Comparison of ENCODE assay signal across 14 cellular contexts in the genomic region with DNA sequence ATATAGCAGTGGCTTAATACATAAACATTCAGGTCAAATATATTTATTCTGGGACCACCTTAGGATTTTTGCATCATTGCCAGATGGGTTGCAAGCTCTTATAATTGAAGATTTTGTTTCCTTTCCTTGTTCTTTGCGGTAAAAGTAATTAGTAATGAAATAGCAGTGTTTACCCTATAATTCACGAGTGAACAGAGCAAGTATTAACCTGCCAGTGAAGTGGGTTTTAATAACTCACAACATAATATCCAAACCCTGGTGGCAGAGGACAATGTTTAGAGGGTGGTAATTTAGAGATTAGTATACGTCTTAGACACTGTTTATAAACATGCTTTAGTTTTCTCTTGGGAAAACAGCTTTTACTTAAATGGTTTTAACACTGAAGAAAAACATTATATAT. TPM values are rescaled to one million over a fixed set of nuclear protein-coding genes. Genes with fewer than 3 reads are reported as not detected.
DNase-seq lines count a peak whose midpoint lies in the region; TF ChIP-seq lines count a peak whose summit lies in the region.
"Had no signal": no experiment of that assay in that cellular context is flagged by ENCODE, and none has a peak within 500 bp of the region (broad histone marks: within the 10 kb centered on the region; RNA-seq: fewer than 3 reads in every experiment).

No MANE protein-coding gene starts in this region.

- H3K9me3 ChIP-seq in HEK293 (ENCODE audit: control insufficient read depth, insufficient read depth, low read depth, low read length) = no peaks in the 10 kb centered on the region
- no peaks in the 10 kb centered on the region for H3K9me3 ChIP-seq in PC-9 (ENCODE audit: insufficient read depth, low read depth)

- DNase-seq in NCI-H82 (lab: John Stamatoyannopoulos, UW) = peak; percentile 8
- DNase-seq in NCI-H82 treated with DMSO at 0.1 percent for 48 hours (lab: John Stamatoyannopoulos, UW; ENCODE audit: unreplicated experiment) = no peak
- peak; percentile 8 for DNase-seq in NCI-H1417 treated with DMSO at 0.1 percent for 48 hours (lab: John Stamatoyannopoulos, UW)
- no peak for DNase-seq in DMS153 (lab: John Stamatoyannopoulos, UW)
- no peak for DNase-seq in PC-9
- DNase-seq in mesenteric fat pad (ENCODE audit: low spot score) = no peak
- DNase-seq: C1 segment of cervical spinal cord; CD4-positive, alpha-beta T cell; H7; IMR-90 had no signal

- no peaks in the 10 kb centered on the region for H3K27me3 ChIP-seq in PC-9 (ENCODE audit: insufficient read depth, low read depth)

- H3K79me2 ChIP-seq in PC-9 (ENCODE audit: low read depth) = no peaks in the 10 kb centered on the region

- no peak overlapping the region for H3K4me2 ChIP-seq in PC-9
- H3K4me2 ChIP-seq: GM23338 had no signal

- H4K20me1 ChIP-seq in PC-9 (ENCODE audit: insufficient read depth) = no peaks in the 10 kb centered on the region

- H3K4me3 ChIP-seq in HEK293 (ENCODE audit: low read depth, low read length) = no peak overlapping the region
- no peak overlapping the region for H3K4me3 ChIP-seq in PC-9
- H3K4me3 ChIP-seq: GM23338 had no signal

- CTCF ChIA-PET in HEK293 (lab: Yijun Ruan, JAX) = interaction anchor here (0.7 kb wide), 1 partner anchor 415 kb away, joined by 3 read pairs; no protein-coding TSS in a partner anchor
- CTCF ChIA-PET in PC-9 (lab: Charles Lee) = no interaction called here

- TF ChIP-seq CTCF in HEK293 (tag by site-specific recombination; IDR thresholded peaks at IDR 0.05) (no peak), PC-9 (conservative IDR thresholded peaks at IDR 0.05) (no peak)

- H3K36me3 ChIP-seq in HEK293 (ENCODE audit: control insufficient read depth in 2 of 2, insufficient read depth in 1 of 2, low read length in 2 of 2) = no peaks in the 10 kb centered on the region
- H3K36me3 ChIP-seq in PC-9 (ENCODE audit: low read depth) = no peaks in the 10 kb centered on the region

- H3K27ac ChIP-seq in HEK293 (ENCODE audit: extremely low read depth, low read depth, low read length) (no peak overlapping the region), PC-9 (no peak overlapping the region)

- no peaks in the 10 kb centered on the region for H3K9me2 ChIP-seq in PC-9 (ENCODE audit: insufficient read depth)

- H3F3A ChIP-seq in PC-9 (ENCODE audit: insufficient read depth, low read depth) = no peaks in the 10 kb centered on the region

- intact Hi-C loops in PC-9 (cut with micrococcal nuclease; ENCODE audit: unreplicated experiment) = no loop called here

- no TSS peak for BruUV-seq in PC-9 (replicated peaks; lab: Mats Ljungman, UMichigan)

- no peak overlapping the region for H2AFZ ChIP-seq in PC-9
- H2AFZ ChIP-seq: GM23338 had no signal

- H3K4me1 ChIP-seq in HEK293 (ENCODE audit: control insufficient read depth, insufficient read depth, low read length) (peaks cover 3% of the 10 kb centered on the region; the same call in 1 of the 2 replicates), PC-9 (replicated peaks; ENCODE audit: insufficient read depth) (0 out of 2 replicates have a peak, but pooled peaks cover 9% of the 10 kb centered on the region)

- POLR2A ChIA-PET in HEK293 (lab: Yijun Ruan, JAX) = no interaction called here
- POLR2A ChIA-PET in PC-9 (lab: Charles Lee; ENCODE audit: unreplicated experiment) = no interaction called here

TF ChIP-seq in HEK293, 187 proteins besides CTCF, POLR2A, EP300 and RAD21 (continues in another document):
- TF ChIP-seq ZNF510 (tag by site-specific recombination; IDR thresholded peaks at IDR 0.05; ENCODE audit: insufficient replicate concordance) (no peak), OSR2 (tag by site-specific recombination; IDR thresholded peaks at IDR 0.05) (peak; percentile 61; the same call in 1 of the 2 replicates), MEIS1 (CRISPR knock-in tag; IDR thresholded peaks at IDR 0.05; ENCODE audit: borderline replicate concordance) (no peak), ZBTB48 (tag by site-specific recombination; IDR thresholded peaks at IDR 0.05) (no peak), SP7 (tag by site-specific recombination; IDR thresholded peaks at IDR 0.05) (peak; percentile 97), IKZF3 (tag by site-specific recombination; IDR thresholded peaks at IDR 0.05) (0 out of 2 replicates have a peak, but pooled peaks have one; percentile 20), ZBTB21 (tag by site-specific recombination; IDR thresholded peaks at IDR 0.05) (no peak), ZNF239 (tag by site-specific recombination; IDR thresholded peaks at IDR 0.05) (no peak), ZNF2 (tag by site-specific recombination; IDR thresholded peaks at IDR 0.05) (no peak), ZNF610 (tag by site-specific recombination; IDR thresholded peaks at IDR 0.05; ENCODE audit: borderline replicate concordance) (no peak), EGR2 (tag by site-specific recombination; IDR thresholded peaks at IDR 0.05; ENCODE audit: low read depth) (no peak), WT1 (tag by site-specific recombination; IDR thresholded peaks at IDR 0.05) (0 out of 2 replicates have a peak, but pooled peaks have one; percentile 27), ZNF707 (tag by site-specific recombination; IDR thresholded peaks at IDR 0.05) (no peak), FEZF1 (tag by site-specific recombination; IDR thresholded peaks at IDR 0.05) (no peak), ZNF561 (tag by site-specific recombination; IDR thresholded peaks at IDR 0.05; ENCODE audit: borderline replicate concordance) (no peak), ZNF654 (tag by site-specific recombination; IDR thresholded peaks at IDR 0.05; ENCODE audit: low read depth) (no peak), ZNF623 (tag by site-specific recombination; IDR thresholded peaks at IDR 0.05) (no peak)
- TF ChIP-seq, protein P1, sequence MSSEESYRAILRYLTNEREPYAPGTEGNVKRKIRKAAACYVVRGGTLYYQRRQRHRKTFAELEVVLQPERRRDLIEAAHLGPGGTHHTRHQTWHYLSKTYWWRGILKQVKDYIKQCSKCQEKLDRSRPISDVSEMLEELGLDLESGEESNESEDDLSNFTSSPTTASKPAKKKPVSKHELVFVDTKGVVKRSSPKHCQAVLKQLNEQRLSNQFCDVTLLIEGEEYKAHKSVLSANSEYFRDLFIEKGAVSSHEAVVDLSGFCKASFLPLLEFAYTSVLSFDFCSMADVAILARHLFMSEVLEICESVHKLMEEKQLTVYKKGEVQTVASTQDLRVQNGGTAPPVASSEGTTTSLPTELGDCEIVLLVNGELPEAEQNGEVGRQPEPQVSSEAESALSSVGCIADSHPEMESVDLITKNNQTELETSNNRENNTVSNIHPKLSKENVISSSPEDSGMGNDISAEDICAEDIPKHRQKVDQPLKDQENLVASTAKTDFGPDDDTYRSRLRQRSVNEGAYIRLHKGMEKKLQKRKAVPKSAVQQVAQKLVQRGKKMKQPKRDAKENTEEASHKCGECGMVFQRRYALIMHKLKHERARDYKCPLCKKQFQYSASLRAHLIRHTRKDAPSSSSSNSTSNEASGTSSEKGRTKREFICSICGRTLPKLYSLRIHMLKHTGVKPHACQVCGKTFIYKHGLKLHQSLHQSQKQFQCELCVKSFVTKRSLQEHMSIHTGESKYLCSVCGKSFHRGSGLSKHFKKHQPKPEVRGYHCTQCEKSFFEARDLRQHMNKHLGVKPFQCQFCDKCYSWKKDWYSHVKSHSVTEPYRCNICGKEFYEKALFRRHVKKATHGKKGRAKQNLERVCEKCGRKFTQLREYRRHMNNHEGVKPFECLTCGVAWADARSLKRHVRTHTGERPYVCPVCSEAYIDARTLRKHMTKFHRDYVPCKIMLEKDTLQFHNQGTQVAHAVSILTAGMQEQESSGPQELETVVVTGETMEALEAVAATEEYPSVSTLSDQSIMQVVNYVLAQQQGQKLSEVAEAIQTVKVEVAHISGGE (tag by site-specific recombination; conservative IDR thresholded peaks at IDR 0.05; ENCODE audit: low read depth) = no peak
- TF ChIP-seq, protein P2, sequence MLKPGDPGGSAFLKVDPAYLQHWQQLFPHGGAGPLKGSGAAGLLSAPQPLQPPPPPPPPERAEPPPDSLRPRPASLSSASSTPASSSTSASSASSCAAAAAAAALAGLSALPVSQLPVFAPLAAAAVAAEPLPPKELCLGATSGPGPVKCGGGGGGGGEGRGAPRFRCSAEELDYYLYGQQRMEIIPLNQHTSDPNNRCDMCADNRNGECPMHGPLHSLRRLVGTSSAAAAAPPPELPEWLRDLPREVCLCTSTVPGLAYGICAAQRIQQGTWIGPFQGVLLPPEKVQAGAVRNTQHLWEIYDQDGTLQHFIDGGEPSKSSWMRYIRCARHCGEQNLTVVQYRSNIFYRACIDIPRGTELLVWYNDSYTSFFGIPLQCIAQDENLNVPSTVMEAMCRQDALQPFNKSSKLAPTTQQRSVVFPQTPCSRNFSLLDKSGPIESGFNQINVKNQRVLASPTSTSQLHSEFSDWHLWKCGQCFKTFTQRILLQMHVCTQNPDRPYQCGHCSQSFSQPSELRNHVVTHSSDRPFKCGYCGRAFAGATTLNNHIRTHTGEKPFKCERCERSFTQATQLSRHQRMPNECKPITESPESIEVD (tag by site-specific recombination; IDR thresholded peaks at IDR 0.05) = 0 out of 2 replicates have a peak, but pooled peaks have one; percentile 6
- TF ChIP-seq, protein P3, sequence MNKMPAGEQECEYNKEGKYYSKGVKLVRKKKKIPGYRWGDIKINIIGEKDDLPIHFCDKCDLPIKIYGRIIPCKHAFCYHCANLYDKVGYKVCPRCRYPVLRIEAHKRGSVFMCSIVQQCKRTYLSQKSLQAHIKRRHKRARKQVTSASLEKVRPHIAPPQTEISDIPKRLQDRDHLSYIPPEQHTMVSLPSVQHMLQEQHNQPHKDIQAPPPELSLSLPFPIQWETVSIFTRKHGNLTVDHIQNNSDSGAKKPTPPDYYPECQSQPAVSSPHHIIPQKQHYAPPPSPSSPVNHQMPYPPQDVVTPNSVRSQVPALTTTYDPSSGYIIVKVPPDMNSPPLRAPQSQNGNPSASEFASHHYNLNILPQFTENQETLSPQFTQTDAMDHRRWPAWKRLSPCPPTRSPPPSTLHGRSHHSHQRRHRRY (tag by site-specific recombination; IDR thresholded peaks at IDR 0.05) = no peak

RNA-seq across cellular contexts. Expression of a gene that starts 11.8 kb away (rescaled TPM):
- total RNA-seq in PC-9 (2021) = 0.37 TPM in 1 of 2 replicates, not detected in the other
- total RNA-seq in mesenteric fat pad = not detected
- total RNA-seq: B cell; CD4-positive, alpha-beta T cell; GM23338; H7; HT-29; IMR-90 had no signal

RNA-seq across cellular contexts. Expression of a gene that starts 40.8 kb away (rescaled TPM):
- 10.4 and 17.9 TPM in 2 replicates for total RNA-seq in PC-9 (2021)
- total RNA-seq in mesenteric fat pad = 33.2 TPM

Comparison
In these comparisons a context has a peak if more than half of its experiments do, and no peak if none do; other contexts are left out.
1. DNase-seq: peak in NCI-H82 (single experiment) and NCI-H1417 treated with DMSO at 0.1 percent for 48 hours (single experiment); none in NCI-H82 treated with DMSO at 0.1 percent for 48 hours (single experiment), DMS153 (single experiment), PC-9 (0 of 2) and mesenteric fat pad (single experiment).